Comparison of ENCODE assay signal across 12 cellular contexts in genomic region chr20:38604873-38605303, GRCh38. TPM values are rescaled to one million over a fixed set of nuclear protein-coding genes. Genes with fewer than 3 reads are reported as not detected.
DNase-seq lines count a peak whose midpoint lies in the region; ATAC-seq and TF ChIP-seq lines count a peak whose summit lies in the region.
"Had no signal": no experiment of that assay in that cellular context is flagged by ENCODE, and none has a peak within 500 bp of the region (broad histone marks: within the 10 kb centered on the region; RNA-seq: fewer than 3 reads in every experiment).

No MANE protein-coding gene starts in this region.

- H3K27me3 ChIP-seq in PC-9 (ENCODE audit: insufficient read depth, low read depth) (no peaks in the 10 kb centered on the region), HAP-1 (ENCODE audit: low read depth) (peaks cover 43% of the 10 kb centered on the region)

- H3K27ac ChIP-seq in PC-9 = peak overlapping the region; percentile 63
- peak overlapping the region; percentile 55 for H3K27ac ChIP-seq in mesodermal cell (ENCODE audit: low read depth, low read length, severe bottlenecking)
- H3K27ac ChIP-seq in OCI-LY7 (ENCODE audit: low read depth, low read length, poor library complexity, severe bottlenecking) = no peak overlapping the region
- H3K27ac ChIP-seq: Peyer's patch had no signal

- peaks cover 22% of the 10 kb centered on the region for H3F3A ChIP-seq in PC-9 (ENCODE audit: insufficient read depth, low read depth)

- H3K79me2 ChIP-seq in PC-9 (ENCODE audit: low read depth) (no peaks in the 10 kb centered on the region), OCI-LY7 (ENCODE audit: insufficient read depth, low read depth, low read length) (no peaks in the 10 kb centered on the region)

- H3K4me3 ChIP-seq in PC-9 = no peak overlapping the region
- no peak overlapping the region for H3K4me3 ChIP-seq in epithelial cell of esophagus (ENCODE audit: low read length)
- H3K4me3 ChIP-seq in mesodermal cell (ENCODE audit: extremely low read depth, insufficient read depth, low read length, poor library complexity, severe bottlenecking) = no peak overlapping the region
- H3K4me3 ChIP-seq in OCI-LY7 (ENCODE audit: low read depth, low read length, poor library complexity, severe bottlenecking) = no peak overlapping the region
- no peak overlapping the region for H3K4me3 ChIP-seq in HAP-1
- H3K4me3 ChIP-seq: Peyer's patch had no signal

- H3K36me3 ChIP-seq in PC-9 (ENCODE audit: low read depth) (no peaks in the 10 kb centered on the region), mesodermal cell (ENCODE audit: control insufficient read depth, insufficient read depth, low read length) (no peaks in the 10 kb centered on the region), OCI-LY7 (ENCODE audit: insufficient read depth, low read length) (no peaks in the 10 kb centered on the region), HAP-1 (replicated peaks) (no peaks in the 10 kb centered on the region)
- H3K36me3 ChIP-seq: Peyer's patch had no signal

- TF ChIP-seq CTCF in PC-9 (conservative IDR thresholded peaks at IDR 0.05) = no peak
- TF ChIP-seq CTCF in epithelial cell of esophagus (IDR thresholded peaks at IDR 0.05; ENCODE audit: insufficient read depth, low read depth, low read length, missing control alignments) = no peak
- no peak for TF ChIP-seq CTCF in OCI-LY7 (conservative IDR thresholded peaks at IDR 0.05; ENCODE audit: low read length)

- intact Hi-C loops in PC-9 (cut with micrococcal nuclease; ENCODE audit: unreplicated experiment) (no loop called here), OCI-LY7 (cut with micrococcal nuclease; ENCODE audit: unreplicated experiment) (no loop called here)

- H4K20me1 ChIP-seq in PC-9 (ENCODE audit: insufficient read depth) = no peaks in the 10 kb centered on the region
- no peaks in the 10 kb centered on the region for H4K20me1 ChIP-seq in OCI-LY7 (ENCODE audit: insufficient read depth, low read length)

- DNase-seq in ELF-1 (ENCODE audit: low read depth, low spot score) (peak; percentile 79), PC-9 (peak; percentile 70 to 99), epithelial cell of esophagus (ENCODE audit: low read depth) (peak; percentile 92), OCI-LY7 (ENCODE audit: low spot score) (no peak), NCI-H774 (lab: John Stamatoyannopoulos, UW) (no peak), HAP-1 (ENCODE audit: low spot score in 2 of 2) (no peak)
- DNase-seq: activated T-cell treated with anti-CD3 and anti-CD28 coated beads, Interleukin-2, amount 50 U/mL, for 1 hour; aorta; NCI-H187 treated with DMSO at 0.1 percent for 48 hours; Peyer's patch had no signal

- POLR2A ChIA-PET in PC-9 (lab: Charles Lee; ENCODE audit: unreplicated experiment) = interaction anchor here (0.7 kb wide), 1 partner anchor 143 kb away, joined by 6 read pairs; the partner anchor contains the start of gene ACTR5
- POLR2A ChIA-PET in OCI-LY7 (lab: Charles Lee) = no interaction called here

- H2AFZ ChIP-seq in PC-9 (no peak overlapping the region), OCI-LY7 (ENCODE audit: low read length) (no peak overlapping the region)

- no TSS peak for BruUV-seq in PC-9 (replicated peaks; lab: Mats Ljungman, UMichigan)
- BruUV-seq in OCI-LY7 (replicated peaks; lab: Mats Ljungman, UMichigan) = no TSS peak

- in situ Hi-C loops in HAP-1 (cut with MboI; ENCODE audit: low sequenced_read_pairs) = no loop called here

- H3K4me2 ChIP-seq in PC-9 (peak overlapping the region; percentile 18; the same call in 1 of the 2 replicates), OCI-LY7 (ENCODE audit: low read length) (no peak overlapping the region)

- no peak for ATAC-seq in GM21737 (IDR thresholded peaks at IDR 0.05; ENCODE audit: unreplicated experiment)

- WGBS in mesodermal cell (ENCODE audit: insufficient coverage in 2 of 2), 2 experiments = no CpG with 5 or more reads among the region's 4 CpGs

- CTCF ChIA-PET in PC-9 (lab: Charles Lee) = interaction anchor here (1.4 kb wide), 1 partner anchor 12 kb away, joined by 3 read pairs; no protein-coding TSS in a partner anchor
- CTCF ChIA-PET in OCI-LY7 (lab: Charles Lee; ENCODE audit: unreplicated experiment) = no interaction called here

- H3K9me3 ChIP-seq in PC-9 (ENCODE audit: insufficient read depth, low read depth) (no peaks in the 10 kb centered on the region), mesodermal cell (ENCODE audit: control insufficient read depth, low read length) (no peaks in the 10 kb centered on the region), OCI-LY7 (ENCODE audit: low read length) (no peaks in the 10 kb centered on the region), HAP-1 (no peaks in the 10 kb centered on the region)
- H3K9me3 ChIP-seq: Peyer's patch had no signal

- H3K4me1 ChIP-seq in PC-9 (replicated peaks; ENCODE audit: insufficient read depth) (peaks cover 57% of the 10 kb centered on the region), mesodermal cell (ENCODE audit: control insufficient read depth, insufficient read depth, low read length, poor library complexity, severe bottlenecking) (peaks cover 37% of the 10 kb centered on the region), OCI-LY7 (ENCODE audit: insufficient read depth, low read length, poor library complexity, severe bottlenecking) (peaks cover 5% of the 10 kb centered on the region), HAP-1 (no peaks in the 10 kb centered on the region)
- H3K4me1 ChIP-seq: Peyer's patch had no signal

- no peaks in the 10 kb centered on the region for H3K9me2 ChIP-seq in PC-9 (ENCODE audit: insufficient read depth)
- H3K9me2 ChIP-seq in OCI-LY7 (ENCODE audit: insufficient read depth, low read length) = no peaks in the 10 kb centered on the region

RNA-seq across cellular contexts. Expression of gene ARHGAP40, which starts 3.3 kb away (rescaled TPM):
- total RNA-seq in PC-9 (2021) (0.92 and 1.8 TPM in 2 replicates), OCI-LY7 (2022) (not detected in 2 replicates)
- 1.1 TPM for polyA plus RNA-seq in mesodermal cell (2013, experiment 1 of 2)
- 1.3 TPM for polyA plus RNA-seq in mesodermal cell (2013, experiment 2 of 2)
- total RNA-seq in OCI-LY7 (2014; rRNA removed; shearing (Covaris generic)) = not detected in 2 replicates
- total RNA-seq: aorta, Peyer's patch had no signal
- polyA plus RNA-seq: aorta had no signal

RNA-seq across cellular contexts. Expression of gene ADIG, which starts 23.9 kb away (rescaled TPM):
- total RNA-seq in PC-9 (2021) (not detected in 2 replicates), OCI-LY7 (2022) (not detected in 2 replicates)
- polyA plus RNA-seq in mesodermal cell (2013, experiment 1 of 2) = not detected
- polyA plus RNA-seq in mesodermal cell (2013, experiment 2 of 2) = not detected
- not detected in 2 replicates for total RNA-seq in OCI-LY7 (2014; rRNA removed; shearing (Covaris generic))
- total RNA-seq: aorta, Peyer's patch had no signal
- polyA plus RNA-seq: aorta had no signal

Comparison
In these comparisons a context has a peak if more than half of its experiments do, and no peak if none do; other contexts are left out.
1. DNase-seq: peak in ELF-1 (single experiment), PC-9 (2 of 2) and epithelial cell of esophagus (single experiment); none in OCI-LY7 (single experiment), NCI-H774 (single experiment) and HAP-1 (0 of 2).